Comparison of ENCODE assay signal across 9 cellular contexts in the genomic region with DNA sequence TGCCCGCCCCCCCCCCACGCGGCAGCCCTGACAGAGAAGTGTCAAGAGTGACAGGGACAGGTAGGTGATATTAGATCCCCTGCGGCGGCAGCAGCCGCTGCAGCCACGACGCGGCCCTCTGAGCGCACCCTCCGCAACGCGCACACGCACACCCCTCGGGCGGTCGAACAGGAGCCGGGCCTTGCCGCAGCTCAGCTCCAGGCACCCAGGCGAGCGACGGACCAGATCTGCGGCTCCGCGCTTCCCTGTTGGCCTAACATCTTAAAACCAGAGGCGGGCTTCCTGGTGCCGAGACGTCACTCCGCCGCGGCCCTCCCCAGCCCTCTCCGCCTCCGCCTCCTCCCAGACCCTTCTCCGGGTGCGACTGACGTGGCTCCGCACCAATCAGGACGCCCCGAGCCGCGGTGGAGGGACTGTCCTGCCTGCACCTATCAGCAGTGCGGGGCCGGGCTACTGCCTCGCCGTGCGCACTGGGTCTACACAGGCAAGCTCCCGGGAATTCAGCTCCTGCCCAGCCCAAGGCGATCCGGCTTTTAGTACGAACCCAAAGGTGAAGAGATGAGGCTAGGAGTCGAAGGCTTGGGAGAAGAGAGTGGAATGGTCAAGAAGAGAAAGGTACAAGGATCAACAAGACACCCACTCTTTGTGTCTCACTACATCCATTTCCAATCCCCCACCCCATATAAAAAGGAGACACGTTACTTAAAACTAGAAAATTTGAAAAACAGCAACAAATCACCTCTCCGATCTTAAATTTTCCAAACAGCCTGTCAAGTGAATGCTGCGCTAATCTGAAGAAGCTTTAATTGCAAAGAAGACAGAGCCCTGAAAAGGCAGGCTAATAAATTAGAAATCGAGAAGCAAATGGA. TPM values are rescaled to one million over a fixed set of nuclear protein-coding genes. Genes with fewer than 3 reads are reported as not detected.
DNase-seq lines count a peak whose midpoint lies in the region; FAIRE-seq and TF ChIP-seq lines count a peak whose summit lies in the region.
"Had no signal": no experiment of that assay in that cellular context is flagged by ENCODE, and none has a peak within 500 bp of the region (broad histone marks: within the 10 kb centered on the region; RNA-seq: fewer than 3 reads in every experiment).

A gene (minus strand): TSS at position 237 of the 869 bp plus-strand sequence. CDS start 617 bp downstream, outside the sequence.

- H2BK12ac ChIP-seq in H9 (ENCODE audit: insufficient read length, low read depth, low read length), result no peak within 1 kb of the TSS

- peaks cover 30% of the 10 kb centered on the region for H3K23me2 ChIP-seq in H9 (ENCODE audit: insufficient read length, low read depth, low read length, poor library complexity, severe bottlenecking)

- H3K9me3 Mint-ChIP-seq in H9, result peaks cover 0 to 10% of the 10 kb centered on the region in 2 experiments; a peak in 3 of 5 replicates

- peak; percentile 67 for FAIRE-seq in GM12892 (lab: Jason Lieb, UNC)

- H3K4me3 ChIP-seq in foreskin fibroblast (ENCODE audit: low read depth in 1 of 2, low read length in 2 of 2), result peak within 1 kb of the TSS; percentile 66 to 73
- H3K4me3 ChIP-seq in ovary, result peak within 1 kb of the TSS; percentile 28

- H2BK120ac ChIP-seq in H9 (ENCODE audit: low read depth, low read length, poor library complexity, severe bottlenecking), result no peak within 1 kb of the TSS

- peak within 1 kb of the TSS; percentile 55 for H3K4me2 ChIP-seq in H9 (ENCODE audit: insufficient read depth, insufficient read length, low read length)

- no peak within 1 kb of the TSS for H3K9ac ChIP-seq in H9 (ENCODE audit: extremely low read depth, insufficient read length, low read length)

- no peak for TF ChIP-seq EP300 in ovary (IDR thresholded peaks at IDR 0.05)

- H3T11ph ChIP-seq in H9 (ENCODE audit: low read length), result no peak within 1 kb of the TSS

- no peaks in the 10 kb centered on the region; a peak in 2 of 7 replicates for H3K36me3 Mint-ChIP-seq in H9 (ENCODE audit: insufficient read depth in 1 of 3, low read depth in 3 of 3)

- peaks cover 99% of the 10 kb centered on the region for H3K27me3 Mint-ChIP-seq in H9 (ENCODE audit: low read depth)

- peak; percentile 63 for DNase-seq in GM12892 (ENCODE audit: insufficient read length)
- DNase-seq in H9, result peak; percentile 100
- peak; percentile 68 to 98 (median 97) for DNase-seq in NCI-H1417 (lab: John Stamatoyannopoulos, UW)
- DNase-seq in activated CD8-positive, alpha-beta memory T cell treated with anti-CD3 and anti-CD28 coated beads, Interleukin-2, amount 50 U/mL, for 48 hours, result peak; percentile 72
- peak; percentile 97 to 98 for DNase-seq in foreskin fibroblast
- DNase-seq in ovary, result peak; percentile 57 to 71 (median 66)
- no peak for DNase-seq in medulla oblongata (ENCODE audit: extremely low spot score)
- DNase-seq in NCI-H128 (lab: John Stamatoyannopoulos, UW; ENCODE audit: unreplicated experiment), result no peak

- no peak within 1 kb of the TSS for H4K5ac ChIP-seq in H9 (ENCODE audit: insufficient read length, low read depth, low read length)

- H3K27ac Mint-ChIP-seq in H9, result no peak within 1 kb of the TSS

- no peak within 1 kb of the TSS for H4K8ac ChIP-seq in H9 (replicated peaks; ENCODE audit: insufficient read length, low read depth, low read length)

- H4K91ac ChIP-seq in H9 (ENCODE audit: insufficient read length, low read depth, low read length), result no peak within 1 kb of the TSS

- TF ChIP-seq CTCF in H9 (conservative IDR thresholded peaks at IDR 0.05) (no peak), foreskin fibroblast (IDR thresholded peaks at IDR 0.05; ENCODE audit: low read depth, low read length) (no peak), ovary (IDR thresholded peaks at IDR 0.05) (no peak)

- H4K20me1 ChIP-seq in H9 (ENCODE audit: control insufficient read depth, insufficient read depth, insufficient read length), result no peaks in the 10 kb centered on the region

- H2AK5ac ChIP-seq in H9 (ENCODE audit: insufficient read length, low read length), result no peak within 1 kb of the TSS

- no peaks in the 10 kb centered on the region for H3K36me3 ChIP-seq in ovary

- H3K27ac ChIP-seq in H9 (ENCODE audit: insufficient read length, low read depth, low read length) (no peak within 1 kb of the TSS), ovary (no peak within 1 kb of the TSS)

- H3K9me3 ChIP-seq in H9 (ENCODE audit: control insufficient read depth, low read depth, low read length) (no peaks in the 10 kb centered on the region), ovary (peaks cover 0 to 2% of the 10 kb centered on the region in 2 donors)

- no peak within 1 kb of the TSS for H2AFZ ChIP-seq in H9 (ENCODE audit: low read length)

- peaks cover 57 to 83% of the 10 kb centered on the region in 2 experiments for H3K4me1 Mint-ChIP-seq in H9

- H3K23ac ChIP-seq in H9 (ENCODE audit: insufficient read length, low read depth, low read length), result no peak within 1 kb of the TSS

- no peaks in the 10 kb centered on the region for H3K79me1 ChIP-seq in H9 (ENCODE audit: insufficient read depth, low read depth, low read length, poor library complexity, severe bottlenecking)

- H3K4me3 Mint-ChIP-seq in H9, result peak within 1 kb of the TSS; percentile 75 to 82

- WGBS in H9 (ENCODE audit: extremely low coverage, insufficient read length, low lambda C conversion rate), result no CpG with 5 or more reads among the region's 55 CpGs
- WGBS in ovary, 3 donors, result 3 to 6% (median 4%) methylated on average over 24 to 55 of the region's 55 CpGs

- no peak within 1 kb of the TSS for H3K4ac ChIP-seq in H9 (ENCODE audit: low read depth, low read length)

- H3K79me2 ChIP-seq in H9 (ENCODE audit: insufficient read depth, low read length), result no peaks in the 10 kb centered on the region

- H3K4me1 ChIP-seq in H9 (ENCODE audit: insufficient read depth, low read length), result no peaks in the 10 kb centered on the region; the same call in 1 of the 2 replicates
- peaks cover 7% of the 10 kb centered on the region for H3K4me1 ChIP-seq in ovary (ENCODE audit: insufficient read depth)

- 0 out of 2 replicates have a peak within 1 kb of the TSS, but pooled peaks have one; percentile 83 for H2BK15ac ChIP-seq in H9 (ENCODE audit: low read depth, low read length)

- H3K18ac ChIP-seq in H9 (ENCODE audit: insufficient read length, low read depth, low read length), result no peak within 1 kb of the TSS

- no peak within 1 kb of the TSS; the same call in 1 of the 2 replicates for H3K14ac ChIP-seq in H9 (ENCODE audit: insufficient read depth, low read length)

- no peak for TF ChIP-seq POLR2A in GM12892 (IDR thresholded peaks at IDR 0.05; ENCODE audit: low read depth, low read length)
- TF ChIP-seq POLR2A in ovary (IDR thresholded peaks at IDR 0.05), result no peak

- H2BK20ac ChIP-seq in H9 (ENCODE audit: low read depth, low read length, poor library complexity, severe bottlenecking), result no peak within 1 kb of the TSS

- H2BK5ac ChIP-seq in H9 (ENCODE audit: insufficient read length, low read length), result no peak within 1 kb of the TSS

- H3K56ac ChIP-seq in H9 (ENCODE audit: insufficient read length, low read depth, low read length), result no peak within 1 kb of the TSS

- H3K27me3 ChIP-seq in H9 (ENCODE audit: insufficient read depth, low read length) (peaks cover 90% of the 10 kb centered on the region), ovary (no peaks in the 10 kb centered on the region)

- intact Hi-C loops in ovary (cut with DNase I), result no loop called here

RNA-seq across cellular contexts. Expression of the gene that starts here (rescaled TPM):
- not detected for polyA plus RNA-seq in GM12892 (2012; ENCODE audit: missing spikeins)
- total RNA-seq in H9 (2021) (7.5 and 8.5 TPM in 2 replicates), ovary (under 1 TPM in 2 of 7 donors, not detected in 5; 0.15 to 0.24 TPM)
- polyA plus RNA-seq in ovary, result not detected
- total RNA-seq: activated CD8-positive, alpha-beta memory T cell treated with anti-CD3 and anti-CD28 coated beads for 36 hours had no signal

Comparison
In these comparisons a context has a peak if more than half of its experiments do, and no peak if none do; other contexts are left out.
1. Peak in DNase-seq and H3K4me3 ChIP-seq in ovary; RNA of the gene not detected or under 1 TPM.
2. DNase-seq: peak in GM12892 (single experiment), H9 (single experiment), NCI-H1417 (3 of 3), activated CD8-positive, alpha-beta memory T cell treated with anti-CD3 and anti-CD28 coated beads, Interleukin-2, amount 50 U/mL, for 48 hours (single experiment) and foreskin fibroblast (2 of 2); none in medulla oblongata (single experiment) and NCI-H128 (single experiment).